ENCODE assay signal across 12 cellular contexts in the genomic region with DNA sequence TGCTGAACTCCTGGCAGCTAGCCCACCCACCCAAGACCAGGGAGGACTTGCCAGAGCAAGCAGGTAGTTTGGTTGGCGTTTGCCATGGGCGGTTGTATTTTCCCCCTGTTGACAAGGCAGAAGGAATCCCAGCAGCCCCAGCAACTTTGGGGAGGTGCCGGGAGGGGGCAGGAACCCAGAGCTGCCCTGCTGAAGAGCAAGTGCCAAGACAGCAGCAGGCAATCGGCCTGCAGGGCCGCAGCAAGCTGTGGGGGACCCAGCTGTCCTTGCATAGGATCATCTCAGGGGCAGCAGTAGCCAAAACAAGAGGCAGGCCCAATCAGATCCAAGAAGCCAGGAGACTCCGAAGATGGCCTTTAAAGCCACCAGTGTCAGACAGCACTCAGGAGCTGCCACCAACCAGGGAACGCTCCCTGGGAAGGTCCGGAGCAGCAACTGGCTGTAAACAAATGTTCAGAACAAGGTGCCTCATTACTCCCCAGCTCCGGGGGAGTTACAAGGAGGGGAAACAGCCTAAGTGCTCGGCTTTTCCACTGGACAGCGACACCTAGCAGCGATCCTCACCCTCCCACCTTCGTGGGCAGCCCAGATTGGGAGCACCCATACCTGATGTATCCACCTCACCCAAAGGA. TPM values are rescaled to one million over a fixed set of nuclear protein-coding genes. Genes with fewer than 3 reads are reported as not detected.
DNase-seq lines count a peak whose midpoint lies in the region; ATAC-seq and TF ChIP-seq lines count a peak whose summit lies in the region.
"Had no signal": no experiment of that assay in that cellular context is flagged by ENCODE, and none has a peak within 500 bp of the region (broad histone marks: within the 10 kb centered on the region; RNA-seq: fewer than 3 reads in every experiment).

No MANE protein-coding gene starts in this region.

- H3K36me3 ChIP-seq in GM06990 (ENCODE audit: control insufficient read depth, insufficient read depth, low read length): no peaks in the 10 kb centered on the region
- H3K36me3 ChIP-seq: uterus had no signal

- no peak for ATAC-seq in GM19467 (IDR thresholded peaks at IDR 0.05; ENCODE audit: unreplicated experiment)

- DNase-seq in GM06990 (ENCODE audit: extremely low read depth, insufficient read length) (no peak), NCI-H1092 (lab: John Stamatoyannopoulos, UW) (peak; percentile 38), cerebellar nuclear complex (lab: John Stamatoyannopoulos, UW) (peak; percentile 84 to 87), occipital lobe (lab: John Stamatoyannopoulos, UW) (peak; percentile 56), NCI-H2029 treated with DMSO at 0.1 percent for 48 hours (lab: John Stamatoyannopoulos, UW) (no peak), DMS153 treated with DMSO at 0.1 percent for 48 hours (lab: John Stamatoyannopoulos, UW; ENCODE audit: unreplicated experiment) (no peak), NCI-H345 (lab: John Stamatoyannopoulos, UW) (no peak)
- DNase-seq: activated gamma-delta T cell treated with Interleukin-2 at 50 U/mL for 16 hours, Caco-2, uterus had no signal

- no peaks in the 10 kb centered on the region; the same call in 1 of the 2 replicates for H3K27me3 ChIP-seq in GM06990 (replicated peaks; ENCODE audit: control insufficient read depth, insufficient read depth, low read length)

- peak; percentile 26 for TF ChIP-seq CTCF in GM06990 (IDR thresholded peaks at IDR 0.05; ENCODE audit: insufficient read depth, low read length, poor library complexity, severe bottlenecking)

- H3K4me3 ChIP-seq in GM06990 (replicated peaks; ENCODE audit: low read depth, low read length): peak overlapping the region; percentile 2; the same call in 1 of the 2 replicates
- H3K4me3 ChIP-seq: skin epidermis, uterus had no signal

RNA-seq across cellular contexts. Expression of gene ST8SIA5, which starts 2.1 kb away (rescaled TPM):
- 10.8 TPM for total RNA-seq in occipital lobe
- total RNA-seq: Caco-2 had no signal

Comparison
In these comparisons a context has a peak if more than half of its experiments do, and no peak if none do; other contexts are left out.
1. DNase-seq: peak in NCI-H1092 (single experiment), cerebellar nuclear complex (2 of 2) and occipital lobe (single experiment); none in GM06990 (single experiment), NCI-H2029 treated with DMSO at 0.1 percent for 48 hours (single experiment), DMS153 treated with DMSO at 0.1 percent for 48 hours (single experiment) and NCI-H345 (single experiment).